In the genomic region with DNA sequence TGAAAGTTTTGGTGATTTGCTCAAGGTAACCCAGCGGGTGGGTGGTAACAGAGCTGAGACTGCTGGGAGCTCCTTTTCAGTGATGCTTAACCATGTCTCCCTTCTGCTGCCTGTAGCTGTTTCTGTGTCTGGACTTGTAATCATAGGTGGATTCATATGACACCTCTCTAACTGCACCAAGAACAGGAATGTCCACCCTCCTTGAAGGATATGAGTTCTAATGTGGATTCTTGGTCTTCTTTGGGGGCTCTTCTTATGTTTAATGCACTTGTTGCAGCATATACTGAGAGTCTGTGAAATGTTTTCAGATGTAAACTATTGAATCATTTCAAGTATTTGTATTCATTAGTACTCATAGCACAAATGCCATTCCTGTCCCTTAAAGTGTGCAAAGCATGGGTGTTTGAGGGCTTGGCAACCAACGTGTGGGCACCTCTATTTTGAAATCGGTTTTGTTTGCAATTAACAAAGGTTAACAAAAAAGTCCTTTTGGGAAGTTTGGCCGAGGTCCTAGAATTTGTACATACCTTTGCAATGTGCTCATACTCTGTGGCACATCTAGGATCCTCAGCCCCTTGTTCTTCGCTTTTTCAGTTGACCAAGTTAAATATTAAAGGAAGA, we compare ENCODE assay signal across 12 cellular contexts.
DNase-seq lines count a peak whose midpoint lies in the region; ATAC-seq and TF ChIP-seq lines count a peak whose summit lies in the region.
"Had no signal": no experiment of that assay in that cellular context is flagged by ENCODE, and none has a peak within 500 bp of the region (broad histone marks: within the 10 kb centered on the region; RNA-seq: fewer than 3 reads in every experiment).

No MANE protein-coding gene starts in this region.

- H3K4me1 ChIP-seq in smooth muscle cell (ENCODE audit: low read depth), result peaks cover 26% of the 10 kb centered on the region

- in situ Hi-C loops in astrocyte of the cerebellum (cut with HindIII; ENCODE audit: low sequenced_read_pairs), result no loop called here
- in situ Hi-C loops in GM13976 (cut with MboI; ENCODE audit: low sequenced_read_pairs, unreplicated experiment), result no loop called here

- WGBS in smooth muscle cell (ENCODE audit: low lambda C conversion rate), result 50% methylated on average over 5 of the region's 5 CpGs

- H4K20me1 ChIP-seq in smooth muscle cell (ENCODE audit: low read depth), result peaks cover 44% of the 10 kb centered on the region

- no peak for TF ChIP-seq CTCF in astrocyte of the cerebellum (IDR thresholded peaks at IDR 0.05; ENCODE audit: low read depth, low read length, missing control alignments)
- TF ChIP-seq CTCF in smooth muscle cell (IDR thresholded peaks at IDR 0.05; ENCODE audit: borderline replicate concordance, insufficient read depth, poor library complexity, severe bottlenecking), result no peak
- no peak for TF ChIP-seq CTCF in GM13976 (IDR thresholded peaks at IDR 0.05; ENCODE audit: borderline replicate concordance, control extremely low read depth, extremely low read depth, insufficient read depth, missing control alignments)

- H3K9ac ChIP-seq in smooth muscle cell (ENCODE audit: low read depth), result no peak overlapping the region

- H3K79me2 ChIP-seq in smooth muscle cell (ENCODE audit: low read depth), result peaks cover 16% of the 10 kb centered on the region

- H3K4me2 ChIP-seq in smooth muscle cell, result no peak overlapping the region

- no peaks in the 10 kb centered on the region for H3F3A ChIP-seq in smooth muscle cell (ENCODE audit: low read depth)

- no peaks in the 10 kb centered on the region for H3K27me3 ChIP-seq in smooth muscle cell (ENCODE audit: low read depth)
- H3K27me3 ChIP-seq: tibial artery had no signal

- no peak overlapping the region for H2AFZ ChIP-seq in smooth muscle cell (ENCODE audit: low read depth)

- H3K27ac ChIP-seq in smooth muscle cell (ENCODE audit: low read depth), result peak overlapping the region; percentile 23
- H3K27ac ChIP-seq: tibial artery had no signal

- H3K36me3 ChIP-seq in smooth muscle cell (ENCODE audit: low read depth), result no peaks in the 10 kb centered on the region
- H3K36me3 ChIP-seq: tibial artery had no signal

- peak; percentile 65 for DNase-seq in HT1080 (ENCODE audit: low read depth)
- peak; percentile 81 for DNase-seq in astrocyte of the cerebellum (ENCODE audit: low read depth)
- peak; percentile 90 for DNase-seq in glomerular visceral epithelial cell (ENCODE audit: extremely low spot score)
- DNase-seq in smooth muscle cell (lab: John Stamatoyannopoulos, UW; ENCODE audit: unreplicated experiment), result no peak
- no peak for DNase-seq in superior temporal gyrus (ENCODE audit: extremely low spot score)
- no peak for DNase-seq in activated naive CD4-positive, alpha-beta T cell treated with Interleukin-2 at 50 U/mL for 16 hours
- no peak for DNase-seq in GM13976 (ENCODE audit: low spot score)
- no peak for DNase-seq in Right ventricle myocardium inferior (ENCODE audit: missing footprints)
- DNase-seq: activated CD8-positive, alpha-beta memory T cell treated with anti-CD3 and anti-CD28 coated beads for 24 hours; activated naive CD8-positive, alpha-beta T cell treated with anti-CD3 and anti-CD28 coated beads, Interleukin-2, amount 50 U/mL, for 24 hours; T-helper 2 cell; tibial artery had no signal

- H3K4me3 ChIP-seq in astrocyte of the cerebellum (ENCODE audit: low read depth, low read length) (no peak overlapping the region), smooth muscle cell (no peak overlapping the region)
- H3K4me3 ChIP-seq: tibial artery had no signal

- ATAC-seq in Right ventricle myocardium inferior, result no peak
- ATAC-seq: activated naive CD8-positive, alpha-beta T cell treated with anti-CD3 and anti-CD28 coated beads, Interleukin-2, amount 50 U/mL, for 24 hours had no signal

- intact Hi-C loops in Right ventricle myocardium inferior (cut with DNase I), result no loop called here

- no peaks in the 10 kb centered on the region for H3K9me3 ChIP-seq in smooth muscle cell (replicated peaks; ENCODE audit: low read depth)
- H3K9me3 ChIP-seq: tibial artery had no signal

Comparison
In these comparisons a context has a peak if more than half of its experiments do, and no peak if none do; other contexts are left out.
1. DNase-seq: peak in HT1080 (single experiment), astrocyte of the cerebellum (single experiment) and glomerular visceral epithelial cell (single experiment); none in smooth muscle cell (single experiment), superior temporal gyrus (single experiment), activated naive CD4-positive, alpha-beta T cell treated with Interleukin-2 at 50 U/mL for 16 hours (single experiment), GM13976 (single experiment) and Right ventricle myocardium inferior (single experiment).